33 cellular contexts compared by ENCODE assay signal in the genomic region with DNA sequence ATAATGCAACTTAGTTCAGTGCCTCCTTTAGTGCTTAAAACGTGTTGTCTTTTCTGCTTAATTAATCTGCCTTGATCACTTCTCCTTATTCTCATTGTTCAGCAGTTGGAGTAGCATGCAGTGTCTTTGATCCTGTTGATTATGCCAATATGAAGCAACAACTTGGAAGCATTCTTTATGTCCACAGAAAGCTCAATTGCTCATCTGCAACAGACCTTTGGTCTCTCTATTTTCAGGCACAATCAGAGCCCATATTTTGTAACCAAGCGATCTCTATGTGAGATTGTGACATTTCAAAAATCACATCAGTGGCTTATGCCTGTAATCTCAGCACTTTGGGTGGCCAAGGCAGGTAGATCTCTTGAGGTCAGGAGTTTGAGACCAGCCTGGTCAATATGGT.
DNase-seq lines count a peak whose midpoint lies in the region; ATAC-seq, FAIRE-seq and TF ChIP-seq lines count a peak whose summit lies in the region.
"Had no signal": no experiment of that assay in that cellular context is flagged by ENCODE, and none has a peak within 500 bp of the region (broad histone marks: within the 10 kb centered on the region; RNA-seq: fewer than 3 reads in every experiment).

No MANE protein-coding gene starts in this region.

- no peak for TF ChIP-seq POLR2A in HepG2 (IDR thresholded peaks at IDR 0.05; ENCODE audit: insufficient read depth in 1 of 2, low read depth in 2 of 2, low read length in 2 of 2)
- no peak for TF ChIP-seq POLR2A in right lobe of liver (IDR thresholded peaks at IDR 0.05)
- TF ChIP-seq POLR2A in sigmoid colon (IDR thresholded peaks at IDR 0.05), result no peak
- TF ChIP-seq POLR2A in lower leg skin (IDR thresholded peaks at IDR 0.05), result no peak

- no peaks in the 10 kb centered on the region for H3K4me1 ChIP-seq in liver (ENCODE audit: control insufficient read depth in 4 of 4, insufficient read depth in 4 of 4, low read length in 3 of 4)
- no peaks in the 10 kb centered on the region for H3K4me1 ChIP-seq in HepG2 (ENCODE audit: insufficient read depth, low read length)
- H3K4me1 ChIP-seq in right lobe of liver, result no peaks in the 10 kb centered on the region
- no peaks in the 10 kb centered on the region for H3K4me1 ChIP-seq in sigmoid colon
- H3K4me1 ChIP-seq: A549; BE2C; BLaER1; BLaER1 treated with 17β-estradiol and CSF1 and Interleukin-3, amounts not matched to agents 10 nM and 100 nM; Caco-2 had no signal

- DNase-seq in HepG2 (ENCODE audit: low spot score), result no peak
- no peak for DNase-seq in left lobe of liver (ENCODE audit: low spot score)
- no peak for DNase-seq in right lobe of liver
- DNase-seq in sigmoid colon, result no peak
- no peak for DNase-seq in lower leg skin (ENCODE audit: low spot score in 2 of 2)
- DNase-seq: 8988T; ACHN; AML-193; BE2C; C1 segment of cervical spinal cord; Caco-2; Calu3; CD4-positive, alpha-beta memory T cell; CD4-positive, alpha-beta T cell; CD4-positive, CD25-positive, alpha-beta regulatory T cell; CD8-positive, alpha-beta memory T cell; CD8-positive, alpha-beta T cell; COR-L47; DMS 273 treated with DMSO at 0.1 percent for 48 hours; DMS153; DMS53; DMS79; DMS79 treated with DMSO at 0.1 percent for 48 hours; DND-41; EL had no signal

- no peak for ATAC-seq in HepG2
- peak; percentile 79 for ATAC-seq in left lobe of liver
- peak in 3 of 4 donors; percentile 13 to 74 (median 63) for ATAC-seq in right lobe of liver
- ATAC-seq: A549; CD8-positive, alpha-beta T cell had no signal

- no peaks in the 10 kb centered on the region for H3K9me3 ChIP-seq in liver (ENCODE audit: control insufficient read depth in 4 of 4, low read length in 3 of 4)
- H3K9me3 ChIP-seq in HepG2 (ENCODE audit: low read length), result no peaks in the 10 kb centered on the region
- H3K9me3 ChIP-seq in right lobe of liver, result no peaks in the 10 kb centered on the region
- no peaks in the 10 kb centered on the region for H3K9me3 ChIP-seq in sigmoid colon
- H3K9me3 ChIP-seq: A549, BE2C, BLaER1, Caco-2 had no signal

- intact Hi-C loops in HepG2 (cut with micrococcal nuclease; ENCODE audit: unreplicated experiment) (no loop called here), right lobe of liver (cut with DNase I) (no loop called here), sigmoid colon (cut with DNase I) (no loop called here), lower leg skin (cut with DNase I; ENCODE audit: low total_unique reads) (no loop called here)

- peaks cover 0 to 10% (median 0%) of the 10 kb centered on the region in 4 donors for H3K27me3 ChIP-seq in liver (ENCODE audit: control insufficient read depth in 4 of 4, insufficient read depth in 4 of 4, low read length in 3 of 4)
- H3K27me3 ChIP-seq in HepG2 (ENCODE audit: control insufficient read depth in 1 of 2, insufficient read depth in 2 of 2, low read length in 2 of 2), result no peaks in the 10 kb centered on the region
- H3K27me3 ChIP-seq in right lobe of liver, result no peaks in the 10 kb centered on the region
- no peaks in the 10 kb centered on the region for H3K27me3 ChIP-seq in sigmoid colon
- H3K27me3 ChIP-seq: BE2C; BLaER1; BLaER1 treated with 17β-estradiol and CSF1 and Interleukin-3, amounts not matched to agents 10 nM and 100 nM had no signal

- in situ Hi-C loops in HepG2 (cut with HindIII; ENCODE audit: extremely low pct_ligation_motif_present, low pct_unique_long_range_greater_than_20kb), result no loop called here

- TF ChIP-seq EP300 in HepG2 (IDR thresholded peaks at IDR 0.05; ENCODE audit: low read depth in 2 of 2, low read length in 2 of 2) (no peak), HepG2 (CRISPR knock-in tag; IDR thresholded peaks at IDR 0.05; ENCODE audit: borderline replicate concordance) (no peak), sigmoid colon (IDR thresholded peaks at IDR 0.05) (no peak)

- no peak overlapping the region for H2AFZ ChIP-seq in HepG2 (ENCODE audit: low read length)

- CTCF ChIA-PET in HepG2 (lab: Yijun Ruan, JAX; ENCODE audit: low intra/inter-chr PET ratio, low total read pairs), result no interaction called here

- WGBS in liver, result 42% methylated on average over 2 of the region's 2 CpGs
- 0% methylated on average over 2 of the region's 2 CpGs for WGBS in HepG2 (ENCODE audit: low lambda C conversion rate)
- 24% methylated on average over 2 of the region's 2 CpGs for WGBS in right lobe of liver (ENCODE audit: insufficient coverage, low coverage, low lambda C conversion rate, missing lambda C conversion rate)
- 68 to 85% methylated on average over 2 of the region's 2 CpGs for WGBS in sigmoid colon, 2 donors
- WGBS in lower leg skin, 2 donors, result 65 to 70% methylated on average over 2 of the region's 2 CpGs

- no peak for TF ChIP-seq RAD21 in liver (IDR thresholded peaks at IDR 0.05)
- no peak for TF ChIP-seq RAD21 in HepG2 (CRISPR knock-in tag; IDR thresholded peaks at IDR 0.05)

- H3K4me3 ChIP-seq in liver (ENCODE audit: low read depth in 1 of 3, low read length in 3 of 3) (no peak overlapping the region), HepG2 (replicated peaks in 1 of 3; ENCODE audit: insufficient read depth in 1 of 3, low read depth in 2 of 3, low read length in 3 of 3) (no peak overlapping the region), right lobe of liver (no peak overlapping the region), sigmoid colon (no peak overlapping the region), lower leg skin (ENCODE audit: low read depth, poor library complexity, severe bottlenecking) (no peak overlapping the region)
- H3K4me3 ChIP-seq: A549; BLaER1; BLaER1 treated with 17β-estradiol and CSF1 and Interleukin-3, amounts not matched to agents 10 nM and 100 nM had no signal

- H3K36me3 ChIP-seq in liver (ENCODE audit: control insufficient read depth in 4 of 4, insufficient read depth in 3 of 4, low read depth in 1 of 4, low read length in 3 of 4) (no peaks in the 10 kb centered on the region), HepG2 (replicated peaks in 1 of 2; ENCODE audit: control insufficient read depth in 1 of 2, insufficient read depth in 2 of 2, low read length in 2 of 2) (no peaks in the 10 kb centered on the region), right lobe of liver (no peaks in the 10 kb centered on the region), sigmoid colon (no peaks in the 10 kb centered on the region)
- H3K36me3 ChIP-seq: BE2C; BLaER1; BLaER1 treated with 17β-estradiol and CSF1 and Interleukin-3, amounts not matched to agents 10 nM and 100 nM had no signal

- no peak overlapping the region for H3K4me2 ChIP-seq in HepG2 (ENCODE audit: low read depth, low read length)
- H3K4me2 ChIP-seq: A549; BLaER1; BLaER1 treated with 17β-estradiol and CSF1 and Interleukin-3, amounts not matched to agents 10 nM and 100 nM had no signal

- FAIRE-seq in HepG2 (lab: Jason Lieb, UNC), result no peak
- FAIRE-seq: A204.1, A549, D721Med had no signal

- TF ChIP-seq CTCF in liver (IDR thresholded peaks at IDR 0.05; ENCODE audit: low read depth, low read length, missing input control), result no peak
- TF ChIP-seq CTCF in HepG2 (CRISPR knock-in tag; IDR thresholded peaks at IDR 0.05), result no peak
- no peak for TF ChIP-seq CTCF in right lobe of liver (IDR thresholded peaks at IDR 0.05)
- no peak for TF ChIP-seq CTCF in sigmoid colon (IDR thresholded peaks at IDR 0.05)
- TF ChIP-seq CTCF in lower leg skin (IDR thresholded peaks at IDR 0.05), result no peak

- H3K9ac ChIP-seq in liver (ENCODE audit: low read depth in 1 of 2, low read length in 2 of 2) (no peak overlapping the region), HepG2 (ENCODE audit: insufficient read depth, low read depth, low read length) (no peak overlapping the region)
- H3K9ac ChIP-seq: BLaER1; BLaER1 treated with 17β-estradiol and CSF1 and Interleukin-3, amounts not matched to agents 10 nM and 100 nM had no signal

- no peaks in the 10 kb centered on the region for H4K20me1 ChIP-seq in HepG2 (ENCODE audit: insufficient read depth, low read length)
- H4K20me1 ChIP-seq: BLaER1; BLaER1 treated with 17β-estradiol and CSF1 and Interleukin-3, amounts not matched to agents 10 nM and 100 nM had no signal

- POLR2A ChIA-PET in HepG2 (lab: Yijun Ruan, JAX), result no interaction called here

- BruUV-seq in HepG2 (replicated peaks; lab: Mats Ljungman, UMichigan), result no TSS peak

- H3K27ac ChIP-seq in liver (ENCODE audit: low read depth in 1 of 2, low read length in 2 of 2), result no peak overlapping the region
- no peak overlapping the region for H3K27ac ChIP-seq in HepG2 (ENCODE audit: extremely low read length, insufficient read depth, low read length)
- H3K27ac ChIP-seq in right lobe of liver, result no peak overlapping the region
- no peak overlapping the region for H3K27ac ChIP-seq in sigmoid colon
- H3K27ac ChIP-seq: 22Rv1; A549; BLaER1; BLaER1 treated with 17β-estradiol and CSF1 and Interleukin-3, amounts not matched to agents 10 nM and 100 nM; C4-2B had no signal

- no peaks in the 10 kb centered on the region for H3K79me2 ChIP-seq in HepG2 (ENCODE audit: insufficient read depth, low read length)

TF ChIP-seq in HepG2, 621 proteins besides CTCF, POLR2A, EP300 and RAD21 (continues in another document):
- TF ChIP-seq ATF1 (CRISPR knock-in tag; IDR thresholded peaks at IDR 0.05), result no peak
- no peak for TF ChIP-seq ZNF770 (CRISPR knock-in tag; IDR thresholded peaks at IDR 0.05)
